Comparison of ENCODE assay signal across 9 cellular contexts in the genomic region with DNA sequence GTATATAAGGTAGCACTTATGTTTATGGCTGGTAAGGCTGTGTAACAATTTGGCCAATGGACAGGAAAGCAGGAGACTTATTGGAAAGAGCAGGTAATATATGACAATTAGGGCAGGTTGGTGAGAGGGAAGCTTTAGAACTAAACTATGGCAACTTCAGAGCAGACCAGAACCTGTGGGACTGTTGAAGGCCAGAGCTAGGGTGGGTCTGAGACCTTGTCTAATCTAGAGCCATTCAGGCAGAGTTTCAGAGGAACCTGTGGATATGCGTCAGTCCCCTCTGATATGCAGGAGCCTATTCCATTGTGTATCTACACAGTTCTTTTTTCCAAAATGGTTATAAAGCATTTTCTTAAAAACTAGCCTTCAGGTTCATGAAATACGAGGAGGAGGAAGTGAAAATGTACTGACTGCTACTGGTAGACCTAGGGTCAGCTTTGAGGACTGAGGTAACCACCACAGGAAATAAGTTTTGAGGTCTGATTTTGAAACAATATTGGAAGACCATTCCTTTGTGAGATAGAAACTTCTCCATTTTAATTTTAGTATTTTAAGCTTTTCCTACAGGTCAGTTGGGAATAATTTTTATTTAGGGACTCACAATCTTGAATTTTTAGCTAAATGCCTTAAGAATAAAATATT. TPM values are rescaled to one million over a fixed set of nuclear protein-coding genes. Genes with fewer than 3 reads are reported as not detected.
DNase-seq lines count a peak whose midpoint lies in the region; ATAC-seq, FAIRE-seq and TF ChIP-seq lines count a peak whose summit lies in the region.
"Had no signal": no experiment of that assay in that cellular context is flagged by ENCODE, and none has a peak within 500 bp of the region (broad histone marks: within the 10 kb centered on the region; RNA-seq: fewer than 3 reads in every experiment).

No MANE protein-coding gene starts in this region.

- POLR2A ChIA-PET in HepG2 (lab: Yijun Ruan, JAX), result interaction anchor here (0.9 to 1.2 kb wide), 3 partner anchors 15 to 59 kb away, joined by 3 to 4 read pairs (median 3); no protein-coding TSS in a partner anchor

- in situ Hi-C loops in HepG2 (cut with HindIII; ENCODE audit: extremely low pct_ligation_motif_present, low pct_unique_long_range_greater_than_20kb), result no loop called here

- TF ChIP-seq EP300 in HepG2 (IDR thresholded peaks at IDR 0.05; ENCODE audit: low read depth in 2 of 2, low read length in 2 of 2) (no peak), HepG2 (CRISPR knock-in tag; IDR thresholded peaks at IDR 0.05; ENCODE audit: borderline replicate concordance) (no peak), sigmoid colon (IDR thresholded peaks at IDR 0.05) (no peak)

- TF ChIP-seq CTCF in HFFc6 (IDR thresholded peaks at IDR 0.05), result no peak
- no peak for TF ChIP-seq CTCF in HepG2 (CRISPR knock-in tag; IDR thresholded peaks at IDR 0.05)
- TF ChIP-seq CTCF in sigmoid colon (IDR thresholded peaks at IDR 0.05), result no peak

- FAIRE-seq in HepG2 (lab: Jason Lieb, UNC), result no peak

- TF ChIP-seq RAD21 in HepG2 (CRISPR knock-in tag; IDR thresholded peaks at IDR 0.05), result no peak

- H3K36me3 ChIP-seq in HepG2 (replicated peaks in 1 of 2; ENCODE audit: control insufficient read depth in 1 of 2, insufficient read depth in 2 of 2, low read length in 2 of 2) (peaks cover 7 to 31% of the 10 kb centered on the region in 2 experiments), sigmoid colon (no peaks in the 10 kb centered on the region)

- no peaks in the 10 kb centered on the region for H3K9me3 ChIP-seq in HepG2 (ENCODE audit: low read length)
- H3K9me3 ChIP-seq in sigmoid colon, result no peaks in the 10 kb centered on the region
- H3K9me3 ChIP-seq: psoas muscle had no signal

- H3K4me1 Mint-ChIP-seq in HFFc6 (ENCODE audit: low read depth), result peaks cover 91% of the 10 kb centered on the region

- H3K27me3 Mint-ChIP-seq in HFFc6 (ENCODE audit: insufficient read depth), result peaks cover 24% of the 10 kb centered on the region

- H3K4me3 ChIP-seq in HepG2 (replicated peaks in 1 of 3; ENCODE audit: insufficient read depth in 1 of 3, low read depth in 2 of 3, low read length in 3 of 3) (no peak overlapping the region), sigmoid colon (no peak overlapping the region)
- H3K4me3 ChIP-seq: psoas muscle had no signal

- H2AFZ ChIP-seq in HepG2 (ENCODE audit: low read length), result no peak overlapping the region

- ATAC-seq in GM18868 (IDR thresholded peaks at IDR 0.05; ENCODE audit: unreplicated experiment) (peak; percentile 44), HepG2 (no peak)

- CTCF ChIA-PET in HepG2 (lab: Yijun Ruan, JAX; ENCODE audit: low intra/inter-chr PET ratio, low total read pairs), result no interaction called here

- no peak overlapping the region for H3K4me3 Mint-ChIP-seq in HFFc6

- H3K4me2 ChIP-seq in HepG2 (ENCODE audit: low read depth, low read length), result peak overlapping the region; percentile 10; the same call in 1 of the 2 replicates

- BruUV-seq in HepG2 (replicated peaks; lab: Mats Ljungman, UMichigan), result no TSS peak

- H3K27ac ChIP-seq in HepG2 (ENCODE audit: extremely low read length, insufficient read depth, low read length) (peak overlapping the region; percentile 58), sigmoid colon (no peak overlapping the region)

- H3K4me1 ChIP-seq in HepG2 (ENCODE audit: insufficient read depth, low read length), result peaks cover 95% of the 10 kb centered on the region
- H3K4me1 ChIP-seq in sigmoid colon, result no peaks in the 10 kb centered on the region

- peaks cover 94% of the 10 kb centered on the region for H4K20me1 ChIP-seq in HepG2 (ENCODE audit: insufficient read depth, low read length)

- peaks cover 95% of the 10 kb centered on the region for H3K79me2 ChIP-seq in HepG2 (ENCODE audit: insufficient read depth, low read length)

- intact Hi-C loops in HepG2 (cut with micrococcal nuclease; ENCODE audit: unreplicated experiment), result no loop called here
- intact Hi-C loops in sigmoid colon (cut with DNase I), result no loop called here

- H3K9me3 Mint-ChIP-seq in HFFc6, result peaks cover 5% of the 10 kb centered on the region; the same call in 1 of the 2 replicates

- H3K9ac ChIP-seq in HepG2 (ENCODE audit: insufficient read depth, low read depth, low read length), result no peak overlapping the region

- H3K27me3 ChIP-seq in HepG2 (ENCODE audit: control insufficient read depth in 1 of 2, insufficient read depth in 2 of 2, low read length in 2 of 2), result no peaks in the 10 kb centered on the region
- no peaks in the 10 kb centered on the region for H3K27me3 ChIP-seq in sigmoid colon

- no peak for TF ChIP-seq POLR2A in HepG2 (IDR thresholded peaks at IDR 0.05; ENCODE audit: insufficient read depth in 1 of 2, low read depth in 2 of 2, low read length in 2 of 2)
- no peak for TF ChIP-seq POLR2A in sigmoid colon (IDR thresholded peaks at IDR 0.05)

- DNase-seq in HFFc6, result no peak
- DNase-seq in Kasumi-1 (lab: John Stamatoyannopoulos, UW), result peak; percentile 7 to 22
- DNase-seq in HepG2 (ENCODE audit: low spot score), result no peak
- no peak for DNase-seq in hypothalamus (lab: John Stamatoyannopoulos, UW)
- no peak for DNase-seq in NCI-H146 treated with DMSO at 0.1 percent for 48 hours (lab: John Stamatoyannopoulos, UW; ENCODE audit: unreplicated experiment)
- no peak for DNase-seq in sigmoid colon
- DNase-seq in foreskin melanocyte, result no peak
- DNase-seq: psoas muscle had no signal

- WGBS in HepG2 (ENCODE audit: low lambda C conversion rate), result 85% methylated on average over 2 of the region's 2 CpGs
- 77 to 87% methylated on average over 2 of the region's 2 CpGs for WGBS in sigmoid colon, 2 donors

- H3K27ac Mint-ChIP-seq in HFFc6, result peak overlapping the region; percentile 63

- H3K36me3 Mint-ChIP-seq in HFFc6 (ENCODE audit: low read depth), result peaks cover 77% of the 10 kb centered on the region

TF ChIP-seq in HepG2, 621 proteins besides CTCF, POLR2A, EP300 and RAD21:
- TF ChIP-seq TBX3 (IDR thresholded peaks at IDR 0.05; ENCODE audit: borderline replicate concordance), result no peak
- peak; percentile 77 for TF ChIP-seq RBM22 (optimal IDR thresholded peaks at IDR 0.05; ENCODE audit: low read length)
- TF ChIP-seq ZMYM2 (CRISPR knock-in tag; IDR thresholded peaks at IDR 0.05), result 0 out of 2 replicates have a peak, but pooled peaks have one; percentile 2
TF ChIP-seq in HepG2: peak in this region for 2.

RNA-seq across cellular contexts. Expression of a gene that starts 37.6 kb away (rescaled TPM):
- total RNA-seq in HFFc6 (2021; fragmentation: NEBNext Ultra II Directional; extraction: Animal tissue kit (Norgen Biotek cat#: 25700)), result 100 to 1,000 TPM; 346 to 505 (median 380) TPM
- total RNA-seq in HepG2 (2016; rRNA removed; fragmentation: Illumina TruSeq; extraction: Trizol) (64.5 and 78.9 TPM in 2 replicates), sigmoid colon (10 to 100 TPM; 26.6 to 35.3 (median 29.8) TPM)
- 19.2 and 20.4 TPM in 2 replicates for total RNA-seq in HepG2 (2016; cell fraction: cytosol; rRNA removed; fragmentation: Illumina TruSeq; extraction: Trizol; ENCODE audit: low read depth)
- 69.3 and 74.8 TPM in 2 replicates for total RNA-seq in HepG2 (2016; cell fraction: insoluble cytoplasmic fraction; rRNA removed; fragmentation: Illumina TruSeq; extraction: Trizol)
- total RNA-seq in HepG2 (2016; cell fraction: membrane; rRNA removed; fragmentation: Illumina TruSeq; extraction: Trizol), result 73.2 and 75.4 TPM in 2 replicates
- total RNA-seq in HepG2 (2016; cell fraction: nucleus; rRNA removed; fragmentation: Illumina TruSeq; extraction: Trizol), result 121 and 123 TPM in 2 replicates
- polyA plus RNA-seq in HepG2 (2011; rRNA removed) (75.7 and 97.1 TPM in 2 replicates), sigmoid colon (10 to 100 TPM in 2 of 3 donors, 1 to 10 TPM in 1; 6.7 to 17.8 (median 10.2) TPM)
- 40.8 and 54.3 TPM in 2 replicates for polyA plus RNA-seq in HepG2 (2011; cell fraction: cytosol; rRNA removed)
- 68.9 and 74.9 TPM in 2 replicates for polyA plus RNA-seq in HepG2 (2011; cell fraction: nucleus; rRNA removed)
- 87.7 and 101 TPM in 2 replicates for polyA plus RNA-seq in HepG2 (2012)
- polyA plus RNA-seq in HepG2 (2016; cell fraction: cytosol; fragmentation: Illumina TruSeq; extraction: Trizol; ENCODE audit: low read depth), result 13.4 and 15.1 TPM in 2 replicates
- 81.1 and 83.2 TPM in 2 replicates for polyA plus RNA-seq in HepG2 (2016; cell fraction: insoluble cytoplasmic fraction; fragmentation: Illumina TruSeq; extraction: Trizol; ENCODE audit: low read depth)
- 49.0 and 50.1 TPM in 2 replicates for polyA plus RNA-seq in HepG2 (2016; cell fraction: membrane; fragmentation: Illumina TruSeq; extraction: Trizol; ENCODE audit: low read depth)
- polyA plus RNA-seq in HepG2 (2016; cell fraction: nucleus; fragmentation: Illumina TruSeq; extraction: Trizol; ENCODE audit: insufficient read depth, low read depth), result 115 and 124 TPM in 2 replicates
- 37.6 and 93.4 TPM in 2 replicates for polyA minus RNA-seq in HepG2 (2011; rRNA and poly(A)+ RNA removed; ENCODE audit: low replicate concordance)
- polyA minus RNA-seq in HepG2 (2011; cell fraction: cytosol; rRNA and poly(A)+ RNA removed), result 82.9 and 96.7 TPM in 2 replicates
- polyA minus RNA-seq in HepG2 (2011; cell fraction: nucleus; rRNA and poly(A)+ RNA removed), result 685 and 799 TPM in 2 replicates

Comparison
In these comparisons a context has a peak if more than half of its experiments do, and no peak if none do; other contexts are left out.
1. DNase-seq: peak in Kasumi-1 (2 of 2); none in HFFc6 (single experiment), HepG2 (single experiment), hypothalamus (0 of 51), NCI-H146 treated with DMSO at 0.1 percent for 48 hours (single experiment), sigmoid colon (single experiment) and foreskin melanocyte (single experiment).